In the genomic region with DNA sequence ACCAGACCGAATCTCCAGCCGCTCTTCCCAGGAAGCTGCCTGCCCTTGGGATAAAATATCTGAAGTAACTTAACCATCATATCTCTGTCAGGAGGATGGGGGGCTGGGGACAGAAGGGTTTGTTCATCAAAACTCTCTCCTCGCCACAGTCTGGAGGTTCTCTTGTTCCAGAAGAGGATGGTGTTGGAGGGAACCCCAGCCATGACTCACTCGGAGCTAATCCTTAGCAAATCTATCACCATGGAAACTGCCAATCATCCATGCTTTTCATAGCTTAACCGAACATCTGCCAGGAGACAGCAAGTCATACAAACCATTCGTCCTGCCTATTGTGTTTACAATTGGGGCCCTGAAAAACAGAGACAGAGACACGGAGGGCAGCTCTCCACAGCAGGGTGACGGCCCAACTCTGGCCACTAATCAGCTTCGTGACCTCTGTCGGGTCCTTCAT, we compare ENCODE assay signal across 8 cellular contexts.
A peak's percentile ranks its signal among the peaks of the same experiment; 100 is the strongest.
DNase-seq lines count a peak whose midpoint lies in the region; ATAC-seq and TF ChIP-seq lines count a peak whose summit lies in the region.

No MANE protein-coding gene starts in this region.

- DNase-seq in COLO829 (ENCODE audit: low spot score) = peak; percentile 65
- DNase-seq in NCI-H1694 (lab: John Stamatoyannopoulos, UW) = peak; percentile 98
- DNase-seq in mesothelial cell of epicardium (ENCODE audit: low spot score in 2 of 2, unreplicated experiment in 2 of 2) = no peak
- no peak for DNase-seq in MM.1S
- DNase-seq in HuH-7.5 (ENCODE audit: low spot score) = no peak

- H3K36me3 ChIP-seq in MM.1S (replicated peaks; ENCODE audit: insufficient read depth, low read length) = no peaks in the 10 kb centered on the region

- no peaks in the 10 kb centered on the region for H3K9me3 Mint-ChIP-seq in brain
- H3K9me3 Mint-ChIP-seq in mesothelial cell of epicardium = no peaks in the 10 kb centered on the region

- no peak overlapping the region for H3K27ac ChIP-seq in MM.1S (ENCODE audit: low read length)

- no peaks in the 10 kb centered on the region for H3K27me3 ChIP-seq in MM.1S (replicated peaks; ENCODE audit: insufficient read depth, low read length)

- ATAC-seq in GM21423 (IDR thresholded peaks at IDR 0.05; ENCODE audit: unreplicated experiment) (no peak), HG03159 (IDR thresholded peaks at IDR 0.05; ENCODE audit: unreplicated experiment) (no peak)

- no peaks in the 10 kb centered on the region for H3K9me3 ChIP-seq in MM.1S (replicated peaks; ENCODE audit: insufficient read depth, low read length)

- H3K27me3 Mint-ChIP-seq in brain (no peaks in the 10 kb centered on the region), mesothelial cell of epicardium (ENCODE audit: low read depth) (peaks cover 8% of the 10 kb centered on the region)

- H2AFZ ChIP-seq in MM.1S (ENCODE audit: low read length) = no peak overlapping the region

- no peaks in the 10 kb centered on the region for H4K20me1 ChIP-seq in MM.1S (ENCODE audit: insufficient read depth, low read length)

- H3K4me3 Mint-ChIP-seq in brain (peak overlapping the region; percentile 38 to 62 (median 50)), mesothelial cell of epicardium (no peak overlapping the region)

- H3K79me2 ChIP-seq in MM.1S (ENCODE audit: low read length) = no peaks in the 10 kb centered on the region

- peaks cover 13% of the 10 kb centered on the region for H3K4me1 ChIP-seq in MM.1S (ENCODE audit: low read length)

- H3K9ac ChIP-seq in MM.1S (ENCODE audit: low read length) = no peak overlapping the region

- H3K4me1 Mint-ChIP-seq in brain (peaks cover 30% of the 10 kb centered on the region), mesothelial cell of epicardium (peaks cover 30% of the 10 kb centered on the region)

- peak overlapping the region; percentile 60 to 94 (median 85) for H3K27ac Mint-ChIP-seq in brain
- H3K27ac Mint-ChIP-seq in mesothelial cell of epicardium = peak overlapping the region; percentile 59

- no peak overlapping the region for H3K4me3 ChIP-seq in MM.1S (ENCODE audit: low read length)

- H3K4me2 ChIP-seq in MM.1S (ENCODE audit: low read depth, low read length) = no peak overlapping the region

- H3K36me3 Mint-ChIP-seq in brain (no peaks in the 10 kb centered on the region), mesothelial cell of epicardium (no peaks in the 10 kb centered on the region)

- H3K9me2 ChIP-seq in MM.1S (replicated peaks; ENCODE audit: insufficient read depth, low read length) = no peaks in the 10 kb centered on the region

- no peaks in the 10 kb centered on the region for H3F3A ChIP-seq in MM.1S (ENCODE audit: insufficient read depth, low read length)

- TF ChIP-seq CTCF in brain (conservative IDR thresholded peaks at IDR 0.05) (no peak), mesothelial cell of epicardium (IDR thresholded peaks at IDR 0.05; ENCODE audit: unreplicated experiment) (no peak), MM.1S (IDR thresholded peaks at IDR 0.05; ENCODE audit: low read length) (no peak)

Comparison
In these comparisons a context has a peak if more than half of its experiments do, and no peak if none do; other contexts are left out.
1. DNase-seq: peak in COLO829 (single experiment) and NCI-H1694 (single experiment); none in mesothelial cell of epicardium (0 of 2), MM.1S (single experiment) and HuH-7.5 (single experiment).